1 cellular context compared by ENCODE assay signal in genomic region chrX:149470960-149471359, GRCh38.
TF ChIP-seq lines count a peak whose summit lies in the region.

No MANE protein-coding gene starts in this region.

TF ChIP-seq in HEK293, 187 proteins besides CTCF, POLR2A, EP300 and RAD21 (continued from another document):
- TF ChIP-seq PRDM2 (tag by site-specific recombination; IDR thresholded peaks at IDR 0.05; ENCODE audit: borderline replicate concordance) = no peak
- TF ChIP-seq ZNF16 (tag by site-specific recombination; IDR thresholded peaks at IDR 0.05; ENCODE audit: low read depth) = no peak
- TF ChIP-seq ZNF248 (tag by site-specific recombination; IDR thresholded peaks at IDR 0.05) = no peak
- TF ChIP-seq ZNF654 (tag by site-specific recombination; IDR thresholded peaks at IDR 0.05; ENCODE audit: low read depth) = peak; percentile 97
- no peak for TF ChIP-seq ZNF157 (tag by site-specific recombination; IDR thresholded peaks at IDR 0.05)
- TF ChIP-seq ZBTB48 (tag by site-specific recombination; IDR thresholded peaks at IDR 0.05) = peak; percentile 42; the same call in 1 of the 2 replicates
- 0 out of 2 replicates have a peak, but pooled peaks have one; percentile 29 for TF ChIP-seq ZNF561 (tag by site-specific recombination; IDR thresholded peaks at IDR 0.05; ENCODE audit: borderline replicate concordance)
- no peak for TF ChIP-seq ZNF335 (tag by site-specific recombination; conservative IDR thresholded peaks at IDR 0.05)
- peak; percentile 35; the same call in 1 of the 2 replicates for TF ChIP-seq ZNF660 (tag by site-specific recombination; IDR thresholded peaks at IDR 0.05)
TF ChIP-seq in HEK293: peak in this region for 6.
